8 cellular contexts compared by ENCODE assay signal in genomic region chr13:27619093-27619705, GRCh38. TPM values are rescaled to one million over a fixed set of nuclear protein-coding genes. Genes with fewer than 3 reads are reported as not detected.
A peak's percentile ranks its signal among the peaks of the same experiment; 100 is the strongest.
DNase-seq lines count a peak whose midpoint lies in the region; ATAC-seq, FAIRE-seq and TF ChIP-seq lines count a peak whose summit lies in the region.

No MANE protein-coding gene starts in this region.

- FAIRE-seq in K562 (lab: Jason Lieb, UNC) (peak; percentile 6), RCC 7860 (lab: Jason Lieb, UNC) (no peak)

- peak overlapping the region in 1 of 2 experiments; percentile 61; a peak in 1 of 4 replicates for H3K9ac ChIP-seq in K562 (ENCODE audit: insufficient read depth in 1 of 2, low read depth in 2 of 2, low read length in 2 of 2)

- ATAC-seq in heart right ventricle (no peak), left cardiac atrium (no peak), K562 (no peak), lower lobe of right lung (no peak), aorta (ENCODE audit: low FRiP score) (no peak)

- TF ChIP-seq EP300 in K562 (IDR thresholded peaks at IDR 0.05; ENCODE audit: low read length) = no peak

- H3K27ac ChIP-seq in heart right ventricle = peak overlapping the region in 9 of 10 donors; percentile 90 to 99 (median 97)
- no peak overlapping the region for H3K27ac ChIP-seq in K562 (ENCODE audit: extremely low read depth, low read depth, low read length)
- H3K27ac ChIP-seq in lower lobe of right lung = peak overlapping the region; percentile 96
- H3K27ac ChIP-seq in aorta (ENCODE audit: low read depth in 1 of 2, low read length in 2 of 2) = no peak overlapping the region

- BruUV-seq in K562 (replicated peaks; lab: Mats Ljungman, UMichigan) = TSS peak; percentile 56

- no peak for TF ChIP-seq RAD21 in K562 (CRISPR knock-in tag; conservative IDR thresholded peaks at IDR 0.05 in 1 of 2, IDR thresholded peaks at IDR 0.05 in 1 of 2)

- WGBS in heart right ventricle, 2 donors = 12 to 13% methylated on average over 10 of the region's 10 CpGs
- 34% methylated on average over 10 of the region's 10 CpGs for WGBS in K562 (ENCODE audit: insufficient coverage, low coverage, missing lambda C conversion rate)
- 4 to 5% methylated on average over 10 of the region's 10 CpGs for WGBS in aorta, 2 donors

- no peak overlapping the region for H2AFZ ChIP-seq in K562 (ENCODE audit: low read depth, low read length)

- H3K9me3 ChIP-seq in heart right ventricle (peaks cover 0 to 12% (median 6%) of the 10 kb centered on the region in 11 donors), K562 (replicated peaks; ENCODE audit: control insufficient read depth, insufficient read depth, low read depth, low read length) (no peaks in the 10 kb centered on the region), lower lobe of right lung (no peaks in the 10 kb centered on the region), aorta (ENCODE audit: control insufficient read depth, low read length) (no peaks in the 10 kb centered on the region)

- H3K36me3 ChIP-seq in heart right ventricle (peaks cover 0 to 16% (median 0%) of the 10 kb centered on the region in 9 donors), K562 (ENCODE audit: control insufficient read depth, insufficient read depth, low read length) (peaks cover 15% of the 10 kb centered on the region), lower lobe of right lung (peaks cover 5% of the 10 kb centered on the region), aorta (ENCODE audit: control insufficient read depth in 1 of 2, insufficient read depth in 2 of 2, low read length in 1 of 2) (no peaks in the 10 kb centered on the region)

- intact Hi-C loops in heart right ventricle (cut with DNase I) = loop anchor here in 3 of 10 donors (5.0 kb wide), 3 partner anchors 42 to 57 kb away; no protein-coding TSS in a partner anchor
- intact Hi-C loops in left cardiac atrium (cut with DNase I) = no loop called here
- intact Hi-C loops in K562 (cut with micrococcal nuclease) = no loop called here
- intact Hi-C loops in lower lobe of right lung (cut with DNase I) = no loop called here
- intact Hi-C loops in aorta (cut with DNase I) = no loop called here

- no peaks in the 10 kb centered on the region for H4K20me1 ChIP-seq in K562 (replicated peaks; ENCODE audit: control insufficient read depth, insufficient read depth, low read length)

- no peak for TF ChIP-seq POLR2A in K562 (conservative IDR thresholded peaks at IDR 0.05)

- H3K27me3 ChIP-seq in heart right ventricle = no peaks in the 10 kb centered on the region
- H3K27me3 ChIP-seq in K562 (ENCODE audit: control insufficient read depth in 2 of 2, insufficient read depth in 2 of 2, low read length in 2 of 2) = no peaks in the 10 kb centered on the region
- no peaks in the 10 kb centered on the region for H3K27me3 ChIP-seq in lower lobe of right lung (ENCODE audit: low read depth)
- H3K27me3 ChIP-seq in aorta (ENCODE audit: control insufficient read depth in 1 of 2, insufficient read depth in 2 of 2, low read length in 1 of 2) = no peaks in the 10 kb centered on the region

- TF ChIP-seq CTCF in heart right ventricle (IDR thresholded peaks at IDR 0.05) (no peak), K562 (IDR thresholded peaks at IDR 0.05 in 2 of 3, conservative IDR thresholded peaks at IDR 0.05 in 1 of 3; ENCODE audit: insufficient read depth in 2 of 3, low read depth in 1 of 3, low read length in 3 of 3) (no peak), lower lobe of right lung (IDR thresholded peaks at IDR 0.05) (no peak)

- H3K79me2 ChIP-seq in K562 (ENCODE audit: control insufficient read depth, insufficient read depth, low read length) = peaks cover 48% of the 10 kb centered on the region

- H3K4me3 ChIP-seq in heart right ventricle (peak overlapping the region; percentile 58 to 100 (median 90)), K562 (peak overlapping the region; percentile 98), lower lobe of right lung (peak overlapping the region; percentile 91), aorta (ENCODE audit: low read length in 2 of 2) (peak overlapping the region; percentile 68 to 99)

- DNase-seq in heart right ventricle = no peak
- DNase-seq in left cardiac atrium = no peak
- DNase-seq in K562 (ENCODE audit: extremely low read depth in 1 of 4, low spot score in 3 of 4) = no peak
- DNase-seq in lower lobe of right lung = no peak
- no peak for DNase-seq in aorta
- DNase-seq in stimulated activated CD4-positive, alpha-beta T cell treated with anti-CD3 and anti-CD28 coated beads, Interleukin-4, amount 100 ng/mL, for 24 hours = no peak
- no peak for DNase-seq in T1000 (lab: John Stamatoyannopoulos, UW)
- DNase-seq in RCC 7860 (ENCODE audit: low spot score) = no peak

- H3K4me1 ChIP-seq in heart right ventricle (peaks cover 4 to 49% (median 31%) of the 10 kb centered on the region in 9 donors), K562 (replicated peaks in 1 of 2; ENCODE audit: control insufficient read depth in 2 of 2, insufficient read depth in 2 of 2, low read length in 2 of 2) (peaks cover 14% of the 10 kb centered on the region in 2 experiments; a peak in 3 of 5 replicates), lower lobe of right lung (peaks cover 50% of the 10 kb centered on the region), aorta (ENCODE audit: control insufficient read depth in 1 of 2, insufficient read depth in 2 of 2, low read length in 2 of 2) (peaks cover 0 to 4% of the 10 kb centered on the region in 2 donors)

- H3K4me2 ChIP-seq in K562 (ENCODE audit: insufficient read depth, low read length) = peak overlapping the region; percentile 80

- CTCF ChIA-PET in K562 (lab: Yijun Ruan, JAX; ENCODE audit: low intra/inter-chr PET ratio) = no interaction called here

- H3K9me1 ChIP-seq in K562 (ENCODE audit: control insufficient read depth, insufficient read depth, low read length) = no peaks in the 10 kb centered on the region

- POLR2A ChIA-PET in K562 (lab: Yijun Ruan, JAX) = no interaction called here

- in situ Hi-C loops in K562 (cut with MboI) = no loop called here

TF ChIP-seq in K562, 482 proteins besides CTCF, POLR2A, EP300 and RAD21 (continues in another document):
- TF ChIP-seq, protein P1, sequence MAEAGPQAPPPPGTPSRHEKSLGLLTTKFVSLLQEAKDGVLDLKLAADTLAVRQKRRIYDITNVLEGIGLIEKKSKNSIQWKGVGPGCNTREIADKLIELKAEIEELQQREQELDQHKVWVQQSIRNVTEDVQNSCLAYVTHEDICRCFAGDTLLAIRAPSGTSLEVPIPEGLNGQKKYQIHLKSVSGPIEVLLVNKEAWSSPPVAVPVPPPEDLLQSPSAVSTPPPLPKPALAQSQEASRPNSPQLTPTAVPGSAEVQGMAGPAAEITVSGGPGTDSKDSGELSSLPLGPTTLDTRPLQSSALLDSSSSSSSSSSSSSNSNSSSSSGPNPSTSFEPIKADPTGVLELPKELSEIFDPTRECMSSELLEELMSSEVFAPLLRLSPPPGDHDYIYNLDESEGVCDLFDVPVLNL (CRISPR knock-in tag; IDR thresholded peaks at IDR 0.05; ENCODE audit: low read depth) = no peak
- TF ChIP-seq NFXL1 (CRISPR knock-in tag; IDR thresholded peaks at IDR 0.05) = no peak

RNA-seq across cellular contexts. Expression of gene LNX2, which starts 1.1 kb away (rescaled TPM):
- total RNA-seq in heart right ventricle (10 to 100 TPM; 10.2 to 22.3 (median 15.4) TPM), left cardiac atrium (1 to 10 TPM; 8.3 to 8.9 TPM), K562 (2014; rRNA removed) (2.2 and 3.1 TPM in 2 replicates), K562 (2014; rRNA removed; fragmentation: Illumina TruSeq; extraction: Trizol) (4.8 and 5.2 TPM in 2 replicates), K562 (2015; rRNA removed; fragmentation: Illumina TruSeq; extraction: Trizol) (5.5 TPM in 2 replicates), K562 (2021) (4.2 and 4.4 TPM in 2 replicates), lower lobe of right lung (29.7 TPM), aorta (10 to 100 TPM in 1 of 2 donors, 1 to 10 TPM in 1; 9.5 to 10.3 TPM)
- polyA plus RNA-seq in heart right ventricle (1 to 10 TPM; 3.5 to 3.8 TPM), K562 (2011; rRNA removed) (3.6 and 4.0 TPM in 2 replicates), K562 (2014; fragmentation: Illumina TruSeq; extraction: Trizol) (4.2 and 5.0 TPM in 2 replicates), K562 (2014; fragmentation: Nextera tagmentation; extraction: Ambion mirVana) (1 to 10 TPM; 1.5 to 2.1 TPM), K562 (2014; rRNA removed) (2.6 and 2.7 TPM in 2 replicates), aorta (1 to 10 TPM; 2.6 to 7.6 TPM)
- total RNA-seq in K562 (2011; cell fraction: chromatin; rRNA removed; ENCODE audit: low replicate concordance) = 2.9 and 5.1 TPM in 2 replicates
- 1.8 and 2.1 TPM in 2 replicates for total RNA-seq in K562 (2011; cell fraction: nucleolus; rRNA removed)
- total RNA-seq in K562 (2011; cell fraction: nucleoplasm; rRNA removed) = 3.2 and 3.8 TPM in 2 replicates
- polyA plus RNA-seq in K562 (2011; cell fraction: cytosol; rRNA removed) = 1.8 and 2.7 TPM in 2 replicates
- polyA plus RNA-seq in K562 (2011; cell fraction: nucleus; rRNA removed) = 2.6 TPM in 2 replicates
- polyA plus RNA-seq in K562 (2012) = 3.0 TPM in 2 replicates
- polyA minus RNA-seq in K562 (2011; rRNA and poly(A)+ RNA removed) = 6.4 and 7.1 TPM in 2 replicates
- polyA minus RNA-seq in K562 (2011; cell fraction: cytosol; rRNA and poly(A)+ RNA removed) = 3.1 and 3.4 TPM in 2 replicates
- 2.8 and 3.8 TPM in 2 replicates for polyA minus RNA-seq in K562 (2011; cell fraction: nucleus; rRNA and poly(A)+ RNA removed)

RNA-seq across cellular contexts. Expression of gene POLR1D, which starts 2.5 kb away (rescaled TPM):
- total RNA-seq in heart right ventricle = 100 to 1,000 TPM in 1 of 10 donors, 10 to 100 TPM in 9; 62.3 to 130 (median 78.5) TPM
- polyA plus RNA-seq in heart right ventricle = 100 to 1,000 TPM in 1 of 2 donors, 10 to 100 TPM in 1; 69.4 to 110 TPM
- 10 to 100 TPM; 65.3 to 68.0 TPM for total RNA-seq in left cardiac atrium
- 44.8 and 55.5 TPM in 2 replicates for total RNA-seq in K562 (2011; cell fraction: chromatin; rRNA removed; ENCODE audit: low replicate concordance)
- total RNA-seq in K562 (2011; cell fraction: nucleolus; rRNA removed) = 33.3 and 35.7 TPM in 2 replicates
- total RNA-seq in K562 (2011; cell fraction: nucleoplasm; rRNA removed) = 48.0 and 61.0 TPM in 2 replicates
- total RNA-seq in K562 (2014; rRNA removed) = 108 and 129 TPM in 2 replicates
- 118 and 131 TPM in 2 replicates for total RNA-seq in K562 (2014; rRNA removed; fragmentation: Illumina TruSeq; extraction: Trizol)
- total RNA-seq in K562 (2015; rRNA removed; fragmentation: Illumina TruSeq; extraction: Trizol) = 105 and 107 TPM in 2 replicates
- 104 and 111 TPM in 2 replicates for total RNA-seq in K562 (2021)
- 145 and 172 TPM in 2 replicates for polyA plus RNA-seq in K562 (2011; rRNA removed)
- polyA plus RNA-seq in K562 (2011; cell fraction: cytosol; rRNA removed) = 79.9 and 122 TPM in 2 replicates
- polyA plus RNA-seq in K562 (2011; cell fraction: nucleus; rRNA removed) = 89.2 and 128 TPM in 2 replicates
- polyA plus RNA-seq in K562 (2012) = 143 and 185 TPM in 2 replicates
- 154 and 170 TPM in 2 replicates for polyA plus RNA-seq in K562 (2014; fragmentation: Illumina TruSeq; extraction: Trizol)
- 100 to 1,000 TPM; 179 to 188 TPM for polyA plus RNA-seq in K562 (2014; fragmentation: Nextera tagmentation; extraction: Ambion mirVana)
- polyA plus RNA-seq in K562 (2014; rRNA removed) = 119 and 159 TPM in 2 replicates
- polyA minus RNA-seq in K562 (2011; rRNA and poly(A)+ RNA removed) = 71.0 and 88.5 TPM in 2 replicates
- polyA minus RNA-seq in K562 (2011; cell fraction: cytosol; rRNA and poly(A)+ RNA removed) = 28.0 and 43.2 TPM in 2 replicates
- polyA minus RNA-seq in K562 (2011; cell fraction: nucleus; rRNA and poly(A)+ RNA removed) = 17.1 and 43.1 TPM in 2 replicates
- 129 TPM for total RNA-seq in lower lobe of right lung
- total RNA-seq in aorta = 10 to 100 TPM; 63.3 to 89.3 TPM
- polyA plus RNA-seq in aorta = 100 to 1,000 TPM; 113 to 119 TPM

Comparison
In these comparisons a context has a peak if more than half of its experiments do, and no peak if none do; other contexts are left out.
1. H3K27ac ChIP-seq: peak in heart right ventricle (9 of 10) and lower lobe of right lung (single experiment); none in K562 (single experiment) and aorta (0 of 2).
2. Peak in every context shown above with its lines, with median percentiles within 50 percentile points of each other: H3K4me3 ChIP-seq.